In the genomic region with DNA sequence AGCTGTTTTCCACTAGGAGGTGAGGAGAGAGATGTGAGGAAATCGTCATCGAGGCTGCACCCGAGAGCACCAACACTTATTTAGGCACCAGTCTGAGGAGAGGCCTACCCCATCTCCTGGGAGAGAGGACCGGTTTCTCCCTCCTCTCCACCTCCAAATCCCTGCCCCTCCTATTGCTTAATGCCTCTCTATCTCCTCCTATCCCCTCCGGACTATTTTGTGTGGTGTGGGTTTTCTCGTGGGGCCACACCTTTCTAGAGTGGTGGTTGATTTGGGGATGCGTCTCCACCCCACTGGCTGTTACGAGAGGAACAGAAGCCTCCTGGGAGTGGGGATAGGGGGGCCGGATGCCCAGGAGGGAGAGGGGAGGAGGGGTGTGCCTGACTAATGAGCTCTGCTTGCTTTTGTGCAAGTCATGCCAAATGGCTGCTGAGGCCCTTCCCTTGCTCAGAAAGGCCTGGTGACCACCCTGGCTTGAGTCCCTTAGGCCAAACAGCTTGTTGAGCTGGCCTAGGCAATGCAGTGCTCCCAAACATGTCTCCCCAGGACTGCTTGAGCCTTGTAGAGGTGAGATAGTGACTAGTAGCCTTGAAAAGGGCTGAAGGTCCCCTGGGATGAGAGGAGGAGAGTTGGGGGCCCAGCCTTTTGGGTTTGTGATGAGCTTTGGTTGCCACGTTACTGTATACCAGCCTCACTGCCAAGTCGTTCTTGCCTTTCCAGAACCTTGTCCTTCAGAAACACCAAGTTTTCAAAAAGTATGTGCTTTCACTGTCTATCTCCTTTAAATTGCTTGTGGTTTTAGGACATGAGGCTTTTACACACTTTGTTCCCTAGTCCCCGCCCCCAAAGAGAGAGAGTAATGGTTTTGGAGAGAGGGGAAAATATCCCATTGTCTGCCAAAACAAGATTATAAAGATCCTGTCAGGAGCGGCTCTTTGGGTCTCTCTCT, we compare ENCODE assay signal across 2 cellular contexts.
TF ChIP-seq lines count a peak whose summit lies in the region.

No MANE protein-coding gene starts in this region.

TF ChIP-seq in liver, 16 proteins besides CTCF, POLR2A, EP300 and RAD21:
- no peak for TF ChIP-seq REST (IDR thresholded peaks at IDR 0.05)
- TF ChIP-seq ATF3 (IDR thresholded peaks at IDR 0.05): no peak
- no peak for TF ChIP-seq GABPA (IDR thresholded peaks at IDR 0.05 in 1 of 2, conservative IDR thresholded peaks at IDR 0.05 in 1 of 2)
- TF ChIP-seq JUND (IDR thresholded peaks at IDR 0.05): no peak
- TF ChIP-seq RXRA (IDR thresholded peaks at IDR 0.05): no peak
- TF ChIP-seq FOXA2 (IDR thresholded peaks at IDR 0.05): no peak
- no peak for TF ChIP-seq YY1 (IDR thresholded peaks at IDR 0.05)
- TF ChIP-seq, protein P1, sequence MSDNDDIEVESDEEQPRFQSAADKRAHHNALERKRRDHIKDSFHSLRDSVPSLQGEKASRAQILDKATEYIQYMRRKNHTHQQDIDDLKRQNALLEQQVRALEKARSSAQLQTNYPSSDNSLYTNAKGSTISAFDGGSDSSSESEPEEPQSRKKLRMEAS (IDR thresholded peaks at IDR 0.05): no peak
- no peak for TF ChIP-seq NR2F2 (IDR thresholded peaks at IDR 0.05)
- TF ChIP-seq HNF4G (IDR thresholded peaks at IDR 0.05): no peak
- TF ChIP-seq SP1 (IDR thresholded peaks at IDR 0.05): no peak
- TF ChIP-seq TAF1 (conservative IDR thresholded peaks at IDR 0.05): no peak
- no peak for TF ChIP-seq FOXA1 (IDR thresholded peaks at IDR 0.05)
- TF ChIP-seq HNF4A (conservative IDR thresholded peaks at IDR 0.05): no peak
- TF ChIP-seq, protein P2, sequence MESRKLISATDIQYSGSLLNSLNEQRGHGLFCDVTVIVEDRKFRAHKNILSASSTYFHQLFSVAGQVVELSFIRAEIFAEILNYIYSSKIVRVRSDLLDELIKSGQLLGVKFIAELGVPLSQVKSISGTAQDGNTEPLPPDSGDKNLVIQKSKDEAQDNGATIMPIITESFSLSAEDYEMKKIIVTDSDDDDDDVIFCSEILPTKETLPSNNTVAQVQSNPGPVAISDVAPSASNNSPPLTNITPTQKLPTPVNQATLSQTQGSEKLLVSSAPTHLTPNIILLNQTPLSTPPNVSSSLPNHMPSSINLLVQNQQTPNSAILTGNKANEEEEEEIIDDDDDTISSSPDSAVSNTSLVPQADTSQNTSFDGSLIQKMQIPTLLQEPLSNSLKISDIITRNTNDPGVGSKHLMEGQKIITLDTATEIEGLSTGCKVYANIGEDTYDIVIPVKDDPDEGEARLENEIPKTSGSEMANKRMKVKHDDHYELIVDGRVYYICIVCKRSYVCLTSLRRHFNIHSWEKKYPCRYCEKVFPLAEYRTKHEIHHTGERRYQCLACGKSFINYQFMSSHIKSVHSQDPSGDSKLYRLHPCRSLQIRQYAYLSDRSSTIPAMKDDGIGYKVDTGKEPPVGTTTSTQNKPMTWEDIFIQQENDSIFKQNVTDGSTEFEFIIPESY (IDR thresholded peaks at IDR 0.05): no peak
- no peak for TF ChIP-seq EGR1 (IDR thresholded peaks at IDR 0.05; ENCODE audit: low read depth in 2 of 2)

TF ChIP-seq in HepG2, 621 proteins besides CTCF, POLR2A, EP300 and RAD21:
- no peak for TF ChIP-seq SOX13 (IDR thresholded peaks at IDR 0.05)
- no peak for TF ChIP-seq SOX13 (CRISPR knock-in tag; conservative IDR thresholded peaks at IDR 0.05 in 1 of 2, IDR thresholded peaks at IDR 0.05 in 1 of 2)
- no peak for TF ChIP-seq TCF7L2 (IDR thresholded peaks at IDR 0.05; ENCODE audit: low read depth, low read length)
- TF ChIP-seq ZNF253 (CRISPR knock-in tag; IDR thresholded peaks at IDR 0.05; ENCODE audit: borderline replicate concordance): no peak
- TF ChIP-seq ZNF737 (CRISPR knock-in tag; IDR thresholded peaks at IDR 0.05; ENCODE audit: borderline replicate concordance): no peak
- no peak for TF ChIP-seq HMG20B (CRISPR knock-in tag; conservative IDR thresholded peaks at IDR 0.05)
- no peak for TF ChIP-seq SUZ12 (IDR thresholded peaks at IDR 0.05; ENCODE audit: low read depth, low read length)
- no peak for TF ChIP-seq GATA4 (IDR thresholded peaks at IDR 0.05; ENCODE audit: borderline replicate concordance, low read depth)
- no peak for TF ChIP-seq ZNF761 (CRISPR knock-in tag; conservative IDR thresholded peaks at IDR 0.05)
- no peak for TF ChIP-seq NFE2L2 (IDR thresholded peaks at IDR 0.05; ENCODE audit: low read length)
- TF ChIP-seq, protein P3, sequence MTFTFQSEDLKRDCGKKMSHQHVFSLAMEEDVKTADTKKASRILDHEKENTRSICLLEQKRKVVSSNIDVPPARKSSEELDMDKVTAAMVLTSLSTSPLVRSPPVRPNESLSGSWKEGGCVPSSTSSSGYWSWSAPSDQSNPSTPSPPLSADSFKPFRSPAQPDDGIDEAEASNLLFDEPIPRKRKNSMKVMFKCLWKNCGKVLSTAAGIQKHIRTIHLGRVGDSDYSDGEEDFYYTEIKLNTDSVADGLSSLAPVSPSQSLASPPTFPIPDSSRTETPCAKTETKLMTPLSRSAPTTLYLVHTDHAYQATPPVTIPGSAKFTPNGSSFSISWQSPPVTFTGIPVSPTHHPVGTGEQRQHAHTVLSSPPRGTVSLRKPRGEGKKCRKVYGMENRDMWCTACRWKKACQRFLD (CRISPR knock-in tag; IDR thresholded peaks at IDR 0.05; ENCODE audit: borderline replicate concordance): no peak
- TF ChIP-seq NR2C2 (CRISPR knock-in tag; IDR thresholded peaks at IDR 0.05; ENCODE audit: borderline replicate concordance): no peak
- no peak for TF ChIP-seq RAD51 (IDR thresholded peaks at IDR 0.05; ENCODE audit: borderline replicate concordance)
- TF ChIP-seq, protein P4, sequence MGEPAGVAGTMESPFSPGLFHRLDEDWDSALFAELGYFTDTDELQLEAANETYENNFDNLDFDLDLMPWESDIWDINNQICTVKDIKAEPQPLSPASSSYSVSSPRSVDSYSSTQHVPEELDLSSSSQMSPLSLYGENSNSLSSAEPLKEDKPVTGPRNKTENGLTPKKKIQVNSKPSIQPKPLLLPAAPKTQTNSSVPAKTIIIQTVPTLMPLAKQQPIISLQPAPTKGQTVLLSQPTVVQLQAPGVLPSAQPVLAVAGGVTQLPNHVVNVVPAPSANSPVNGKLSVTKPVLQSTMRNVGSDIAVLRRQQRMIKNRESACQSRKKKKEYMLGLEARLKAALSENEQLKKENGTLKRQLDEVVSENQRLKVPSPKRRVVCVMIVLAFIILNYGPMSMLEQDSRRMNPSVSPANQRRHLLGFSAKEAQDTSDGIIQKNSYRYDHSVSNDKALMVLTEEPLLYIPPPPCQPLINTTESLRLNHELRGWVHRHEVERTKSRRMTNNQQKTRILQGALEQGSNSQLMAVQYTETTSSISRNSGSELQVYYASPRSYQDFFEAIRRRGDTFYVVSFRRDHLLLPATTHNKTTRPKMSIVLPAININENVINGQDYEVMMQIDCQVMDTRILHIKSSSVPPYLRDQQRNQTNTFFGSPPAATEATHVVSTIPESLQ (CRISPR knock-in tag; conservative IDR thresholded peaks at IDR 0.05): no peak
- TF ChIP-seq CEBPG (CRISPR knock-in tag; IDR thresholded peaks at IDR 0.05): no peak
- no peak for TF ChIP-seq CBFB (CRISPR knock-in tag; IDR thresholded peaks at IDR 0.05)
- TF ChIP-seq ZNF580 (CRISPR knock-in tag; IDR thresholded peaks at IDR 0.05; ENCODE audit: borderline replicate concordance, low read depth): no peak
- no peak for TF ChIP-seq GTF3A (CRISPR knock-in tag; conservative IDR thresholded peaks at IDR 0.05)
- no peak for TF ChIP-seq ATF1 (CRISPR knock-in tag; IDR thresholded peaks at IDR 0.05)
- TF ChIP-seq HOXA7 (CRISPR knock-in tag; IDR thresholded peaks at IDR 0.05): no peak
